In genomic region chr13:110447058-110447511, GRCh38 we compare ENCODE assay signal across 10 cellular contexts.
DNase-seq lines count a peak whose midpoint lies in the region; ATAC-seq and TF ChIP-seq lines count a peak whose summit lies in the region.
"Had no signal": no experiment of that assay in that cellular context is flagged by ENCODE, and none has a peak within 500 bp of the region (broad histone marks: within the 10 kb centered on the region; RNA-seq: fewer than 3 reads in every experiment).

No MANE protein-coding gene starts in this region.

- H3K27ac ChIP-seq in smooth muscle cell (ENCODE audit: low read depth), result peak overlapping the region; percentile 69

- in situ Hi-C loops in G401 (cut with HindIII; ENCODE audit: low sequenced_read_pairs), result no loop called here

- H4K20me1 ChIP-seq in smooth muscle cell (ENCODE audit: low read depth), result peaks cover 43% of the 10 kb centered on the region

- H3K27me3 ChIP-seq in smooth muscle cell (ENCODE audit: low read depth), result no peaks in the 10 kb centered on the region

- H2AFZ ChIP-seq in smooth muscle cell (ENCODE audit: low read depth), result no peak overlapping the region

- peaks cover 94% of the 10 kb centered on the region for H3F3A ChIP-seq in smooth muscle cell (ENCODE audit: low read depth)

- no peaks in the 10 kb centered on the region for H3K9me3 ChIP-seq in smooth muscle cell (replicated peaks; ENCODE audit: low read depth)

- peaks cover 14% of the 10 kb centered on the region for H3K79me2 ChIP-seq in smooth muscle cell (ENCODE audit: low read depth)

- peak; percentile 33 for DNase-seq in choroid plexus epithelial cell (ENCODE audit: low read depth)
- no peak for DNase-seq in smooth muscle cell (lab: John Stamatoyannopoulos, UW; ENCODE audit: unreplicated experiment)
- no peak for DNase-seq in left lobe of liver (ENCODE audit: low spot score)
- no peak for DNase-seq in G401 (ENCODE audit: low spot score)
- no peak for DNase-seq in cerebellum (ENCODE audit: low spot score)
- DNase-seq: activated CD4-positive, alpha-beta T cell treated with anti-CD3 and anti-CD28 coated beads, Interleukin-2, amount 10 ng/mL, durations not matched to agents 7 days and 5 days; activated naive CD4-positive, alpha-beta T cell treated with anti-CD3 and anti-CD28 coated beads, Interleukin-2, amount 50 U/mL, for 16 hours; NCI-H446 treated with DMSO at 0.1 percent for 48 hours had no signal

- peak; percentile 47 for ATAC-seq in GM18870 (IDR thresholded peaks at IDR 0.05; ENCODE audit: unreplicated experiment)
- peak; percentile 67 for ATAC-seq in HG02885 (IDR thresholded peaks at IDR 0.05; ENCODE audit: poor library complexity, unreplicated experiment)
- no peak for ATAC-seq in left lobe of liver

- H3K4me3 ChIP-seq in choroid plexus epithelial cell (ENCODE audit: low read depth, low read length), result no peak overlapping the region
- no peak overlapping the region for H3K4me3 ChIP-seq in smooth muscle cell

- no peaks in the 10 kb centered on the region for H3K4me1 ChIP-seq in smooth muscle cell (ENCODE audit: low read depth)

- no peak overlapping the region for H3K9ac ChIP-seq in smooth muscle cell (ENCODE audit: low read depth)

- TF ChIP-seq CTCF in choroid plexus epithelial cell (conservative IDR thresholded peaks at IDR 0.05; ENCODE audit: low read depth, low read length) (no peak), smooth muscle cell (IDR thresholded peaks at IDR 0.05; ENCODE audit: borderline replicate concordance, insufficient read depth, poor library complexity, severe bottlenecking) (no peak)

- H3K4me2 ChIP-seq in smooth muscle cell, result peak overlapping the region; percentile 70

- peaks cover 9% of the 10 kb centered on the region for H3K36me3 ChIP-seq in smooth muscle cell (ENCODE audit: low read depth)

- 46% methylated on average over 12 of the region's 12 CpGs for WGBS in smooth muscle cell (ENCODE audit: low lambda C conversion rate)
